ENCODE assay signal across 8 cellular contexts in genomic region chr10:68231916-68232315, GRCh38. TPM values are rescaled to one million over a fixed set of nuclear protein-coding genes. Genes with fewer than 3 reads are reported as not detected.
A peak's percentile ranks its signal among the peaks of the same experiment; 100 is the strongest.
DNase-seq lines count a peak whose midpoint lies in the region; ATAC-seq and TF ChIP-seq lines count a peak whose summit lies in the region.

TSS of gene ATOH7 (minus strand) at chr10:68232113. CDS start at chr10:68231677, 436 bp downstream.

- TF ChIP-seq POLR2A in gastroesophageal sphincter (IDR thresholded peaks at IDR 0.05) = no peak

- ATAC-seq in T-cell (replicated peaks in 1 of 4) = no peak
- ATAC-seq in gastroesophageal sphincter = no peak
- no peak for ATAC-seq in GM19395 (IDR thresholded peaks at IDR 0.05; ENCODE audit: unreplicated experiment)
- ATAC-seq in GM21529 (IDR thresholded peaks at IDR 0.05; ENCODE audit: unreplicated experiment) = no peak

- H3K27ac ChIP-seq in gastroesophageal sphincter (peak within 1 kb of the TSS in 3 of 4 donors; percentile 80 to 84 (median 83)), rectal smooth muscle tissue (ENCODE audit: low read depth, low read length) (peak within 1 kb of the TSS; percentile 92)

- no peak within 1 kb of the TSS for H3K27ac Mint-ChIP-seq in T-cell

- CTCF ChIA-PET in T-cell (lab: Charles Lee) = no interaction called here

- DNase-seq in GM12865 (ENCODE audit: low read depth) (no peak), T-cell (no peak), SKM-1 (lab: John Stamatoyannopoulos, UW; ENCODE audit: unreplicated experiment) (no peak)
- DNase-seq in stimulated activated CD4-positive, alpha-beta T cell treated with anti-CD3 and anti-CD28 coated beads, Interleukin-1b, Interleukin-23, amount 100 ng/mL, for 48 hours = no peak

- no peak for TF ChIP-seq CTCF in GM12865 (IDR thresholded peaks at IDR 0.05; ENCODE audit: insufficient read depth, low read depth, low read length, missing control alignments)
- no peak for TF ChIP-seq CTCF in gastroesophageal sphincter (IDR thresholded peaks at IDR 0.05)

- peaks cover 42 to 58% of the 10 kb centered on the region in 2 donors for H3K27me3 Mint-ChIP-seq in T-cell

- H3K36me3 Mint-ChIP-seq in T-cell = no peaks in the 10 kb centered on the region

- no peaks in the 10 kb centered on the region for H3K9me3 ChIP-seq in gastroesophageal sphincter

- POLR2A ChIA-PET in T-cell (lab: Charles Lee) = no interaction called here

- WGBS in gastroesophageal sphincter (ENCODE audit: low coverage in 1 of 2), 2 donors = 14 to 33% methylated on average over 1 to 11 of the region's 11 CpGs

- no peaks in the 10 kb centered on the region for H3K9me3 Mint-ChIP-seq in T-cell

- H3K36me3 ChIP-seq in gastroesophageal sphincter (no peaks in the 10 kb centered on the region), rectal smooth muscle tissue (ENCODE audit: control insufficient read depth, insufficient read depth, low read length) (no peaks in the 10 kb centered on the region)

- H3K4me1 Mint-ChIP-seq in T-cell = peaks cover 5 to 8% (median 8%) of the 10 kb centered on the region in 3 donors

- peak within 1 kb of the TSS; percentile 74 for H3K4me3 ChIP-seq in GM12865 (ENCODE audit: low read depth, low read length)
- peak within 1 kb of the TSS; percentile 65 to 71 for H3K4me3 ChIP-seq in gastroesophageal sphincter
- H3K4me3 ChIP-seq in rectal smooth muscle tissue (ENCODE audit: low read length) = peak within 1 kb of the TSS; percentile 63

- peak within 1 kb of the TSS; percentile 68 to 78 (median 70) for H3K4me3 Mint-ChIP-seq in T-cell

- H3K9ac ChIP-seq in rectal smooth muscle tissue (ENCODE audit: low read length) = peak within 1 kb of the TSS; percentile 78

- TF ChIP-seq EP300 in gastroesophageal sphincter (IDR thresholded peaks at IDR 0.05) = no peak

- no peaks in the 10 kb centered on the region for H3K27me3 ChIP-seq in gastroesophageal sphincter
- H3K27me3 ChIP-seq in rectal smooth muscle tissue (ENCODE audit: control insufficient read depth, insufficient read depth, low read length) = no peaks in the 10 kb centered on the region

- H3K4me1 ChIP-seq in gastroesophageal sphincter = peaks cover 0 to 15% (median 2%) of the 10 kb centered on the region in 3 donors
- H3K4me1 ChIP-seq in rectal smooth muscle tissue (ENCODE audit: control insufficient read depth, insufficient read depth, low read length) = peaks cover 2% of the 10 kb centered on the region

RNA-seq across cellular contexts. Expression of gene ATOH7, which starts in this region (rescaled TPM):
- total RNA-seq in T-cell (not detected), gastroesophageal sphincter (under 1 TPM in 1 of 4 donors, not detected in 3; 0.35 TPM)
